8 cellular contexts compared by ENCODE assay signal in the genomic region with DNA sequence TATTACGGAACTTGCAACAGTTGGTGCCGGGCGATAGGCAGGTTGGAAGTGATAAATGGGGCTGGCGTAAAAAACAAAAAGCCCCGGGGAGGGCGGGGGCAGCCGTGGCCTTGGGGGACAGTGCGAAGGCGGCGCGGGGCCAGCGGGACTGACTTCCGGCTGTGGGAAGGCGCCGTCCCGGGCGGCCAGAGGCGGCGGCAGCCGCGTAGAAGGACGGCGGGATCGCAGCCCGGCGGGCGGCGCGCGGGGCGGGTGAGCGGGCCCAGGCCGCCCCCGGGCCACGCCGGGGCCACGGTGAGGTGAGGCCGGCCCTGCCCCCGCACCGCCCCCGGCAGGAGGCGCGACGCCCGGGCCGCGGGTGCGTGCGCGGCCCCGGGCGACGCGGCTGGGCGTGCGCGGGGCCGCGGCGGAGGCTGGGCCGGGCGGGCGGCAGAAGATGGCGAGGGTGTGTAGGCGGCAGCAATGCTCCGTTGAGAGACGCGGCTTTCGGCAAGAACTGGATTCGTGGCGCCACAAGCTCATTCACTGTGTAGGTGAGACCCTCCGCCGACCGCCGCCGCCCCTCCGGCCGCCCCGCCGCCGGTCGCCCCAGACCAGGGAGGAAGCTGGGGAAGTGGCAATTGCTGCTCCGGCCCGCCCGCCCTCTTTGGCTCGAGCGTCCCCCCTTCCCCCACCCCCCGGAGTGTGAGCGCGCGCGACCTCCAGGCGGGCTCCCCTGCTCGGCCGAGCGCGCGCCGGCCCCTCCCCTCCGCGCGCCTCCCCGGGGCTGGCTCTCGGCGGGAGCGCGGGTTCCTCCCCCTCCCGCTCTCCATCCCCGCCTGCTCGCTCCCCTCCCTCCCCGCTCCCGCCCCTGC. TPM values are rescaled to one million over a fixed set of nuclear protein-coding genes. Genes with fewer than 3 reads are reported as not detected.
DNase-seq lines count a peak whose midpoint lies in the region; ATAC-seq and TF ChIP-seq lines count a peak whose summit lies in the region.

A gene (plus strand): TSS at position 432 of the 854 bp plus-strand sequence. CDS start 116,760 bp downstream, outside the sequence.

- 1 to 2% methylated on average over 38 to 51 of the region's 112 CpGs for WGBS in lower leg skin, 2 donors

- intact Hi-C loops in activated CD4-positive, alpha-beta memory T cell treated with anti-CD3 and anti-CD28 coated beads for 36 hours (cut with micrococcal nuclease), result loop anchor here (2.0 to 10.0 kb wide), 4 partner anchors 65 to 593 kb away; a partner anchor contains a TSS
- intact Hi-C loops in dorsolateral prefrontal cortex (cut with DNase I) (loop anchor here (1.0 to 10.0 kb wide), 11 partner anchors 40 to 457 kb away; a partner anchor contains a TSS), lower leg skin (cut with DNase I; ENCODE audit: low total_unique reads) (no loop called here)

- H3K27me3 ChIP-seq in BJ (ENCODE audit: control insufficient read depth, insufficient read depth, low read length) (no peaks in the 10 kb centered on the region), dorsolateral prefrontal cortex (no peaks in the 10 kb centered on the region)

- peak within 1 kb of the TSS; percentile 88 for H3K4me3 Mint-ChIP-seq in activated CD4-positive, alpha-beta memory T cell treated with anti-CD3 and anti-CD28 coated beads for 36 hours

- no peak for TF ChIP-seq CTCF in BJ (IDR thresholded peaks at IDR 0.05; ENCODE audit: insufficient read depth, low read depth, low read length)
- TF ChIP-seq CTCF in dorsolateral prefrontal cortex (IDR thresholded peaks at IDR 0.05 in 54 of 56, conservative IDR thresholded peaks at IDR 0.05 in 2 of 56; ENCODE audit: low read depth in 1 of 56, partially characterized antibody in 56 of 56), result peak in 12 of 56 donors; percentile 2 to 29 (median 10)
- no peak for TF ChIP-seq CTCF in lower leg skin (IDR thresholded peaks at IDR 0.05)

- no peaks in the 10 kb centered on the region for H3K9me3 Mint-ChIP-seq in activated CD4-positive, alpha-beta memory T cell treated with anti-CD3 and anti-CD28 coated beads for 36 hours

- CTCF ChIA-PET in BJ (lab: Yijun Ruan, JAX), result interaction anchor here (0.8 kb wide), 1 partner anchor 203 kb away, joined by 3 read pairs; no protein-coding TSS in a partner anchor
- CTCF ChIA-PET in activated CD4-positive, alpha-beta memory T cell treated with anti-CD3 and anti-CD28 coated beads for 36 hours (lab: Charles Lee), result interaction anchor here (1.0 to 1.2 kb wide), 3 partner anchors 189 to 245 kb away, joined by 3 to 4 read pairs (median 3); a partner anchor contains a TSS

- no peaks in the 10 kb centered on the region for H3K27me3 Mint-ChIP-seq in activated CD4-positive, alpha-beta memory T cell treated with anti-CD3 and anti-CD28 coated beads for 36 hours

- DNase-seq in BJ (ENCODE audit: low read depth), result no peak
- DNase-seq in GM19238 (ENCODE audit: insufficient read length, low spot score), result peak; percentile 99
- DNase-seq in NCI-H748 treated with DMSO at 0.1 percent for 48 hours (lab: John Stamatoyannopoulos, UW), result peak; percentile 62
- peak; percentile 87 for DNase-seq in activated CD4-positive, alpha-beta memory T cell treated with anti-CD3 and anti-CD28 coated beads for 36 hours
- peak; percentile 48 to 84 (median 65) for DNase-seq in dorsolateral prefrontal cortex
- peak; percentile 63 to 95 for DNase-seq in lower leg skin (ENCODE audit: low spot score in 2 of 2)
- peak; percentile 78 to 80 for DNase-seq in stimulated activated CD4-positive, alpha-beta T cell treated with anti-CD3 and anti-CD28 coated beads, Interleukin-4, amount 100 ng/mL, for 4 hours

- peaks cover 8% of the 10 kb centered on the region for H3K36me3 Mint-ChIP-seq in activated CD4-positive, alpha-beta memory T cell treated with anti-CD3 and anti-CD28 coated beads for 36 hours

- peaks cover 48% of the 10 kb centered on the region for H3K4me1 Mint-ChIP-seq in activated CD4-positive, alpha-beta memory T cell treated with anti-CD3 and anti-CD28 coated beads for 36 hours (ENCODE audit: low read depth)

- H3K36me3 ChIP-seq in BJ (ENCODE audit: control insufficient read depth, insufficient read depth, low read length), result no peaks in the 10 kb centered on the region

- no peak for TF ChIP-seq POLR2A in lower leg skin (IDR thresholded peaks at IDR 0.05)

- H3K4me3 ChIP-seq in BJ (ENCODE audit: low read depth, low read length), result peak within 1 kb of the TSS; percentile 93
- H3K4me3 ChIP-seq in dorsolateral prefrontal cortex, result peak within 1 kb of the TSS; percentile 60 to 97 (median 90)
- H3K4me3 ChIP-seq in lower leg skin (ENCODE audit: low read depth, poor library complexity, severe bottlenecking), result peak within 1 kb of the TSS; percentile 78

- POLR2A ChIA-PET in BJ (lab: Charles Lee), result no interaction called here
- POLR2A ChIA-PET in activated CD4-positive, alpha-beta memory T cell treated with anti-CD3 and anti-CD28 coated beads for 36 hours (lab: Charles Lee), result interaction anchor here (1.0 to 1.6 kb wide), 2 partner anchors 37 to 808 kb away, joined by 3 read pairs; a partner anchor contains a TSS

- ATAC-seq in HG03439 (IDR thresholded peaks at IDR 0.05; ENCODE audit: unreplicated experiment), result peak; percentile 52

- H3K27ac ChIP-seq in dorsolateral prefrontal cortex, result peak within 1 kb of the TSS; percentile 83 to 99 (median 96)

- H3K27ac Mint-ChIP-seq in activated CD4-positive, alpha-beta memory T cell treated with anti-CD3 and anti-CD28 coated beads for 36 hours, result peak within 1 kb of the TSS; percentile 97

RNA-seq across cellular contexts. Expression of the gene that starts here (rescaled TPM):
- polyA plus RNA-seq in BJ (2011; rRNA removed), result 4.9 and 9.3 TPM in 2 replicates
- 15.5 and 19.9 TPM in 2 replicates for polyA minus RNA-seq in BJ (2011; rRNA and poly(A)+ RNA removed)
- total RNA-seq in activated CD4-positive, alpha-beta memory T cell treated with anti-CD3 and anti-CD28 coated beads for 36 hours, result 10 to 100 TPM; 15.0 to 18.2 TPM
- total RNA-seq in dorsolateral prefrontal cortex (10 to 100 TPM; 32.2 to 74.6 (median 48.4) TPM), lower leg skin (10 to 100 TPM; 12.5 to 22.0 (median 14.9) TPM)
